Comparison of ENCODE assay signal across 8 cellular contexts in the genomic region with DNA sequence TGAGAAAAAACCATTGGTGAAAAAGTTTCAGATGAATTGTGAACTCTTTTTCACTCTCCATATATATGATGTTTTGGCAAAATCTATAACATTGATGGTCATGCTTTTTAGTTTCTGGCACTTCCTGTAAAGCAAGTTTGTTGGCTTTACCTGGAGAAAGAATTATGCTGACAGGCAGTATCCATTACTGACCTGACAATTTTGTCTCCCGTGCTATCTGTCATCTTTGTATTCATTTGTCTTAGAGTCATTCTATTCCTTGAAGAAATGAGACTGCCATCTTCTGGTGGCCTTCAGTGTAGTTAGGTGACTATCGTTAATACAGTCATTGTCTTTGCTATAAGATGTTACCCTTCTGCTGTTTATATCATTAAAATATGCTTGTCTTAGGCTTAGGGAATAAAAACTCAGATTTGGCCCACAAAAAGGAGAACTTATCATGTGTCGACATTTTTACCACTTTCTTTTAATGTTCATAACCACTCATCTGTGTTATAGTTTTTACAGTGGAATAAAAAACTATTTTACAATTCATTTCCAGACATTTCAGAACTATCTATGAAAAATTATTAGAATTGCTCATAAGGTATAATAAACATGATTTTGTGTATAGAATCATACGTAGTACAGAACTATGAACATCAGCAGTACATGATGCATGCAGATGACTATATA.
DNase-seq lines count a peak whose midpoint lies in the region; ATAC-seq and TF ChIP-seq lines count a peak whose summit lies in the region.

No MANE protein-coding gene starts in this region.

- no peaks in the 10 kb centered on the region for H3K36me3 ChIP-seq in OCI-LY1 (ENCODE audit: insufficient read depth, low read length)

- no peaks in the 10 kb centered on the region for H3K79me2 ChIP-seq in OCI-LY1 (ENCODE audit: insufficient read depth, low read length)

- H3K9me3 ChIP-seq in OCI-LY1 (ENCODE audit: low read length), result no peaks in the 10 kb centered on the region

- H3K27me3 ChIP-seq in OCI-LY1 (ENCODE audit: insufficient read depth, low read length), result no peaks in the 10 kb centered on the region

- no peak for TF ChIP-seq CTCF in Calu3 (IDR thresholded peaks at IDR 0.05; ENCODE audit: unreplicated experiment)
- TF ChIP-seq CTCF in OCI-LY1 (IDR thresholded peaks at IDR 0.05; ENCODE audit: low read length), result peak; percentile 63; the same call in 1 of the 2 replicates
- peak; percentile 70 for TF ChIP-seq CTCF in epithelial cell of proximal tubule (conservative IDR thresholded peaks at IDR 0.05; ENCODE audit: low read depth, low read length)
- TF ChIP-seq CTCF in osteocyte (IDR thresholded peaks at IDR 0.05), result peak; percentile 69

- CTCF ChIA-PET in Calu3 (lab: Charles Lee), result no interaction called here

- no peaks in the 10 kb centered on the region for H3F3A ChIP-seq in OCI-LY1 (ENCODE audit: insufficient read depth, low read length)

- no peak overlapping the region for H3K27ac ChIP-seq in OCI-LY1 (ENCODE audit: low read depth, low read length, poor library complexity, severe bottlenecking)

- H3K4me3 Mint-ChIP-seq in Calu3 (ENCODE audit: low read depth, unreplicated experiment) (no peak overlapping the region), osteocyte (ENCODE audit: unreplicated experiment) (no peak overlapping the region)

- no peak overlapping the region for H3K4me2 ChIP-seq in OCI-LY1 (ENCODE audit: low read length)

- H3K27ac Mint-ChIP-seq in Calu3 (ENCODE audit: unreplicated experiment) (no peak overlapping the region), osteocyte (ENCODE audit: unreplicated experiment) (no peak overlapping the region)

- peak; percentile 86 for ATAC-seq in GM19035 (IDR thresholded peaks at IDR 0.05; ENCODE audit: unreplicated experiment)
- ATAC-seq in HG03439 (IDR thresholded peaks at IDR 0.05; ENCODE audit: unreplicated experiment), result peak; percentile 79
- ATAC-seq in HG03025 (IDR thresholded peaks at IDR 0.05; ENCODE audit: low FRiP score, unreplicated experiment), result no peak

- H3K4me1 ChIP-seq in OCI-LY1 (ENCODE audit: insufficient read depth, low read length, severe bottlenecking), result no peaks in the 10 kb centered on the region

- intact Hi-C loops in Calu3 (cut with micrococcal nuclease; ENCODE audit: unreplicated experiment), result loop anchor here (1.0 to 10.0 kb wide), 3 partner anchors 76 to 443 kb away; no protein-coding TSS in a partner anchor

- DNase-seq in Calu3 (peak; percentile 28), epithelial cell of proximal tubule (ENCODE audit: low read depth) (no peak), osteocyte (ENCODE audit: extremely low spot score, unreplicated experiment) (no peak), ecto neural progenitor cell (ENCODE audit: low spot score) (no peak)

- H3K4me1 Mint-ChIP-seq in Calu3 (ENCODE audit: low read depth, unreplicated experiment) (peaks cover 8% of the 10 kb centered on the region), osteocyte (ENCODE audit: unreplicated experiment) (peaks cover 15% of the 10 kb centered on the region)

- no peaks in the 10 kb centered on the region for H4K20me1 ChIP-seq in OCI-LY1 (ENCODE audit: insufficient read depth, low read length)

- no peak overlapping the region for H2AFZ ChIP-seq in OCI-LY1 (ENCODE audit: low read length)

- H3K36me3 Mint-ChIP-seq in Calu3 (ENCODE audit: insufficient read depth, unreplicated experiment), result no peaks in the 10 kb centered on the region
- no peaks in the 10 kb centered on the region for H3K36me3 Mint-ChIP-seq in osteocyte (ENCODE audit: unreplicated experiment)

- BruUV-seq in Calu3 (replicated peaks; lab: Mats Ljungman, UMichigan), result no TSS peak

- H3K9ac ChIP-seq in OCI-LY1 (ENCODE audit: low read length), result no peak overlapping the region

- H3K27me3 Mint-ChIP-seq in Calu3 (ENCODE audit: unreplicated experiment) (no peaks in the 10 kb centered on the region), osteocyte (ENCODE audit: unreplicated experiment) (no peaks in the 10 kb centered on the region)

- H3K9me3 Mint-ChIP-seq in Calu3 (ENCODE audit: low read depth, unreplicated experiment), result no peaks in the 10 kb centered on the region
- no peaks in the 10 kb centered on the region for H3K9me3 Mint-ChIP-seq in osteocyte (ENCODE audit: unreplicated experiment)

- no peaks in the 10 kb centered on the region for H3K9me2 ChIP-seq in OCI-LY1 (ENCODE audit: low read depth, low read length)

- H3K4me3 ChIP-seq in OCI-LY1 (ENCODE audit: low read depth, low read length, poor library complexity, severe bottlenecking), result no peak overlapping the region
- no peak overlapping the region for H3K4me3 ChIP-seq in epithelial cell of proximal tubule (ENCODE audit: low read depth, low read length)
